22 cellular contexts compared by ENCODE assay signal in genomic region chr12:63042646-63043045, GRCh38.
DNase-seq lines count a peak whose midpoint lies in the region; ATAC-seq, FAIRE-seq and TF ChIP-seq lines count a peak whose summit lies in the region.
"Had no signal": no experiment of that assay in that cellular context is flagged by ENCODE, and none has a peak within 500 bp of the region (broad histone marks: within the 10 kb centered on the region; RNA-seq: fewer than 3 reads in every experiment).

No MANE protein-coding gene starts in this region.

- no TSS peak for BruUV-seq in endothelial cell of umbilical vein (replicated peaks; lab: Mats Ljungman, UMichigan)

- no peaks in the 10 kb centered on the region for H3K9me1 ChIP-seq in endothelial cell of umbilical vein (replicated peaks; ENCODE audit: control insufficient read depth, extremely low read depth, insufficient read depth, low read length)

- POLR2A ChIA-PET in endothelial cell of umbilical vein (lab: Charles Lee), result no interaction called here

- H3K9me3 Mint-ChIP-seq in HFFc6, result no peaks in the 10 kb centered on the region
- H3K9me3 Mint-ChIP-seq: CD8-positive, alpha-beta T cell had no signal

- H3K79me2 ChIP-seq in endothelial cell of umbilical vein (ENCODE audit: control insufficient read depth, insufficient read depth, low read length), result no peaks in the 10 kb centered on the region

- TF ChIP-seq CTCF in HFFc6 (IDR thresholded peaks at IDR 0.05) (no peak), endothelial cell of umbilical vein (IDR thresholded peaks at IDR 0.05; ENCODE audit: extremely low read depth in 1 of 2, insufficient read depth in 1 of 2, low read depth in 1 of 2, low read length in 2 of 2) (no peak), heart left ventricle (IDR thresholded peaks at IDR 0.05) (no peak)

- CTCF ChIA-PET in endothelial cell of umbilical vein (lab: Charles Lee), result no interaction called here

- peaks cover 10% of the 10 kb centered on the region for H3K4me1 Mint-ChIP-seq in HFFc6 (ENCODE audit: low read depth)

- no peak overlapping the region for H3K9ac ChIP-seq in endothelial cell of umbilical vein (replicated peaks; ENCODE audit: extremely low read depth, insufficient read depth, low read length)
- H3K9ac ChIP-seq: BLaER1 treated with 17β-estradiol and CSF1 and Interleukin-3, amounts not matched to agents 10 nM and 100 nM; SK-N-SH had no signal

- no peak for FAIRE-seq in endothelial cell of umbilical vein (lab: Jason Lieb, UNC)

- H3K9me3 ChIP-seq in endothelial cell of umbilical vein (replicated peaks; ENCODE audit: control insufficient read depth, insufficient read depth, low read length) (no peaks in the 10 kb centered on the region), heart left ventricle (peaks cover 0 to 8% (median 0%) of the 10 kb centered on the region in 12 donors)
- H3K9me3 ChIP-seq: BLaER1 treated with 17β-estradiol and CSF1 and Interleukin-3, amounts not matched to agents 10 nM and 100 nM; SK-N-SH had no signal

- DNase-seq in HFFc6 (peak; percentile 17), amniotic stem cell (lab: John Stamatoyannopoulos, UW) (peak; percentile 13), endothelial cell of umbilical vein (ENCODE audit: low read depth, low spot score) (peak; percentile 36), non-pigmented ciliary epithelial cell (ENCODE audit: low read depth) (peak; percentile 14), heart left ventricle (no peak), hippocampal formation (lab: John Stamatoyannopoulos, UW) (no peak), NCI-H1105 treated with DMSO at 0.1 percent for 48 hours (lab: John Stamatoyannopoulos, UW) (no peak)
- DNase-seq: Calu3; CD8-positive, alpha-beta T cell; DMS53; H7; NCI-H1417; NCI-H187; NCI-H2107; NCI-H510A treated with DMSO at 0.1 percent for 48 hours; NCI-H774; OCI-M1; SHP77; SK-N-SH had no signal

- WGBS in heart left ventricle, 4 donors, result 59 to 72% (median 61%) methylated on average over 1 of the region's 1 CpG

- H2AFZ ChIP-seq in endothelial cell of umbilical vein (ENCODE audit: low read depth, low read length), result no peak overlapping the region

- no peak overlapping the region for H3K4me3 Mint-ChIP-seq in HFFc6
- H3K4me3 Mint-ChIP-seq: CD8-positive, alpha-beta T cell had no signal

- no peak overlapping the region for H3K4me2 ChIP-seq in endothelial cell of umbilical vein (ENCODE audit: insufficient read depth, low read length)
- H3K4me2 ChIP-seq: BLaER1 treated with 17β-estradiol and CSF1 and Interleukin-3, amounts not matched to agents 10 nM and 100 nM; SK-N-SH had no signal

- intact Hi-C loops in endothelial cell of umbilical vein (cut with micrococcal nuclease) (no loop called here), heart left ventricle (cut with DNase I) (no loop called here)

- no peaks in the 10 kb centered on the region for H3K36me3 Mint-ChIP-seq in HFFc6 (ENCODE audit: low read depth)
- H3K36me3 Mint-ChIP-seq: CD8-positive, alpha-beta T cell had no signal

- H3K36me3 ChIP-seq in endothelial cell of umbilical vein (ENCODE audit: control insufficient read depth in 2 of 2, extremely low read depth in 1 of 2, insufficient read depth in 2 of 2, low read length in 2 of 2) (no peaks in the 10 kb centered on the region), heart left ventricle (no peaks in the 10 kb centered on the region)
- H3K36me3 ChIP-seq: BLaER1 treated with 17β-estradiol and CSF1 and Interleukin-3, amounts not matched to agents 10 nM and 100 nM had no signal

- H3K27ac Mint-ChIP-seq in HFFc6, result no peak overlapping the region
- H3K27ac Mint-ChIP-seq: CD8-positive, alpha-beta T cell had no signal

- no peaks in the 10 kb centered on the region for H4K20me1 ChIP-seq in endothelial cell of umbilical vein (replicated peaks; ENCODE audit: control insufficient read depth, extremely low read depth, insufficient read depth, low read length)
- H4K20me1 ChIP-seq: BLaER1 treated with 17β-estradiol and CSF1 and Interleukin-3, amounts not matched to agents 10 nM and 100 nM had no signal

- H3K27ac ChIP-seq in endothelial cell of umbilical vein (ENCODE audit: insufficient read depth, low read depth, low read length) (no peak overlapping the region), heart left ventricle (no peak overlapping the region)
- H3K27ac ChIP-seq: BLaER1 treated with 17β-estradiol and CSF1 and Interleukin-3, amounts not matched to agents 10 nM and 100 nM; HL-60 had no signal

- TF ChIP-seq POLR2A in endothelial cell of umbilical vein (IDR thresholded peaks at IDR 0.05; ENCODE audit: low read depth, low read length) (no peak), heart left ventricle (IDR thresholded peaks at IDR 0.05) (no peak)

- H3K4me1 ChIP-seq in endothelial cell of umbilical vein (ENCODE audit: control insufficient read depth, extremely low read depth, insufficient read depth, low read length), result no peaks in the 10 kb centered on the region
- H3K4me1 ChIP-seq in heart left ventricle, result no peaks in the 10 kb centered on the region

- no peak overlapping the region for H3K4me3 ChIP-seq in endothelial cell of umbilical vein (replicated peaks in 1 of 3; ENCODE audit: insufficient read depth in 1 of 3, low read depth in 1 of 3, low read length in 3 of 3)
- H3K4me3 ChIP-seq in heart left ventricle, result no peak overlapping the region
- H3K4me3 ChIP-seq: BLaER1 treated with 17β-estradiol and CSF1 and Interleukin-3, amounts not matched to agents 10 nM and 100 nM had no signal

- dilution Hi-C loops in endothelial cell of umbilical vein (cut with MboI; ENCODE audit: extremely low pct_ligation_motif_present, low sequenced_read_pairs), result no loop called here

- H3K27me3 ChIP-seq in endothelial cell of umbilical vein (ENCODE audit: control insufficient read depth in 2 of 2, insufficient read depth in 2 of 2, low read length in 2 of 2), result no peaks in the 10 kb centered on the region
- H3K27me3 ChIP-seq in heart left ventricle, result no peaks in the 10 kb centered on the region
- H3K27me3 ChIP-seq: BLaER1 treated with 17β-estradiol and CSF1 and Interleukin-3, amounts not matched to agents 10 nM and 100 nM had no signal

- H3K27me3 Mint-ChIP-seq in HFFc6 (ENCODE audit: insufficient read depth), result peaks cover 4% of the 10 kb centered on the region; the same call in 1 of the 2 replicates

- ATAC-seq in heart left ventricle (no peak), GM19351 (IDR thresholded peaks at IDR 0.05; ENCODE audit: unreplicated experiment) (no peak)
- ATAC-seq: CD8-positive, alpha-beta T cell had no signal

TF ChIP-seq in endothelial cell of umbilical vein, 7 proteins besides CTCF, POLR2A, EP300 and RAD21:
- TF ChIP-seq JUN (IDR thresholded peaks at IDR 0.05; ENCODE audit: borderline replicate concordance, insufficient read depth, insufficient read length, low read depth) (peak; percentile 6), POLR2AphosphoS5 (IDR thresholded peaks at IDR 0.05; ENCODE audit: insufficient read depth, low read depth, low read length) (no peak), EZH2 (IDR thresholded peaks at IDR 0.05; ENCODE audit: borderline replicate concordance, low read depth, low read length, severe bottlenecking) (no peak), FOS (IDR thresholded peaks at IDR 0.05; ENCODE audit: borderline replicate concordance, insufficient read depth, low read length) (peak; percentile 77), MAX (IDR thresholded peaks at IDR 0.05; ENCODE audit: insufficient read depth, insufficient read length) (no peak), MYC (IDR thresholded peaks at IDR 0.05; ENCODE audit: low read depth, low read length) (no peak)

Comparison
In these comparisons a context has a peak if more than half of its experiments do, and no peak if none do; other contexts are left out.
1. DNase-seq: peak in HFFc6 (single experiment), amniotic stem cell (single experiment), endothelial cell of umbilical vein (single experiment) and non-pigmented ciliary epithelial cell (single experiment); none in heart left ventricle (0 of 5), hippocampal formation (0 of 2) and NCI-H1105 treated with DMSO at 0.1 percent for 48 hours (single experiment).